27 cellular contexts compared by ENCODE assay signal in the genomic region with DNA sequence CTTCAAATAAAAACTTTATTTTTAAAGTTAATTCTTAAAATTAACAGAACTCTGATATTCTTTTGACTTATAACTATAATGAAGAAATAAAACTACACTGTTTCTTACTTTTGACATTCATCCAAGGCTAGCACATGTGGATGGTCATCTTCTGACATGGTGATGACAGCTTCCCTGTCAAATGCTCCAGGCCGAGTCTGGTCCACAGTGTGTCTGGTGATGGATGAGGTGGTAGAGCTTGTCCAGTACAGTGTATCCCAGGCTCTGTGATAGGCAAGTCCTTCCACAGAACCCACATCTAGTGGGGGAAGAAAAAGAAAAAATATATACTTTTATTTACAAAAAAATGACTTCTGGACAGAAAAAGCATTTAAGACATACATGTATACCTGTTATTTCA.
"Had no signal": no experiment of that assay in that cellular context is flagged by ENCODE, and none has a peak within 500 bp of the region (broad histone marks: within the 10 kb centered on the region; RNA-seq: fewer than 3 reads in every experiment).

No MANE protein-coding gene starts in this region.

- DNase-seq: activated B cell treated with CpG ODN at 0.5 μM for 24 hours; activated CD4-positive, alpha-beta memory T cell treated with anti-CD3 and anti-CD28 coated beads for 36 hours; activated CD4-positive, alpha-beta T cell treated with anti-CD3 and anti-CD28 coated beads for 36 hours; activated CD4-positive, alpha-beta T cell treated with anti-CD3 and anti-CD28 coated beads, Interleukin-2, amount 10 ng/mL, durations not matched to agents 24 days and 14 days; activated CD4-positive, CD25-positive, alpha-beta regulatory T cell treated with anti-CD3 and anti-CD28 coated beads, Interleukin-2, amount 50 U/mL, for 72 hours; activated CD8-positive, alpha-beta memory T cell treated with anti-CD3 and anti-CD28 coated beads, Interleukin-2, amount 50 U/mL, for 48 hours; activated gamma-delta T cell; activated naive CD4-positive, alpha-beta T cell; activated naive CD4-positive, alpha-beta T cell treated with anti-CD3 and anti-CD28 coated beads, Interleukin-2, amount 50 U/mL, for 16 hours; activated T-cell treated with anti-CD3 and anti-CD28 coated beads for 4 hours; activated T-cell treated with anti-CD3 and anti-CD28 coated beads, Interleukin-2, amount 50 U/mL, for 24 hours; activated T-cell treated with anti-CD3 and anti-CD28 coated beads, Interleukin-2, amount 50 U/mL, for 72 hours; amygdala; aorta; body of pancreas; caudate nucleus; cortex of kidney; effector CD8-positive, alpha-beta T cell; esophagus squamous epithelium; foreskin melanocyte; head of caudate nucleus; T-helper 1 cell; T-helper 17 cell; T1000; WERI-Rb-1 had no signal

- H3K4me3 ChIP-seq: body of pancreas, esophagus squamous epithelium had no signal

- H3K27ac Mint-ChIP-seq: activated B cell treated with CpG ODN at 0.5 μM for 24 hours; activated CD4-positive, alpha-beta memory T cell treated with anti-CD3 and anti-CD28 coated beads for 36 hours; activated CD4-positive, alpha-beta T cell treated with anti-CD3 and anti-CD28 coated beads for 36 hours; activated CD4-positive, alpha-beta T cell treated with anti-CD3 and anti-CD28 coated beads, Interleukin-2, amount 10 ng/mL, durations not matched to agents 24 days and 14 days; activated naive CD8-positive, alpha-beta T cell; activated T-cell treated with anti-CD3 and anti-CD28 coated beads, Interleukin-2, amount 50 U/mL, for 24 hours; activated T-cell treated with anti-CD3 and anti-CD28 coated beads, Interleukin-2, amount 50 U/mL, for 72 hours; T-helper 17 cell; T-helper 2 cell treated with Interferon-gamma antibody and Interleukin-4, amounts not matched to agents 5 μg/mL and 100 μg/mL, for 36 hours had no signal

- H3K4me1 Mint-ChIP-seq: activated B cell treated with CpG ODN at 0.5 μM for 24 hours; activated CD4-positive, alpha-beta T cell treated with anti-CD3 and anti-CD28 coated beads for 36 hours; activated CD4-positive, alpha-beta T cell treated with anti-CD3 and anti-CD28 coated beads, Interleukin-2, amount 10 ng/mL, durations not matched to agents 24 days and 14 days; T-helper 17 cell had no signal

- H3K36me3 Mint-ChIP-seq: activated CD4-positive, alpha-beta memory T cell treated with anti-CD3 and anti-CD28 coated beads for 36 hours; activated naive CD8-positive, alpha-beta T cell had no signal

- H3K27me3 Mint-ChIP-seq: activated B cell treated with CpG ODN at 0.5 μM for 24 hours; activated CD4-positive, alpha-beta memory T cell treated with anti-CD3 and anti-CD28 coated beads for 36 hours; activated CD4-positive, alpha-beta T cell treated with anti-CD3 and anti-CD28 coated beads for 36 hours; activated CD4-positive, alpha-beta T cell treated with anti-CD3 and anti-CD28 coated beads, Interleukin-2, amount 10 ng/mL, durations not matched to agents 24 days and 14 days; activated naive CD8-positive, alpha-beta T cell; activated T-cell treated with anti-CD3 and anti-CD28 coated beads, Interleukin-2, amount 50 U/mL, for 24 hours; T-helper 17 cell had no signal

- H3K9me3 Mint-ChIP-seq: activated B cell treated with CpG ODN at 0.5 μM for 24 hours; activated CD4-positive, alpha-beta T cell treated with anti-CD3 and anti-CD28 coated beads, Interleukin-2, amount 10 ng/mL, durations not matched to agents 24 days and 14 days had no signal

- ATAC-seq: activated CD4-positive, alpha-beta T cell treated with anti-CD3 and anti-CD28 coated beads for 36 hours; activated T-cell treated with anti-CD3 and anti-CD28 coated beads, Interleukin-2, amount 50 U/mL, for 72 hours; body of pancreas; T-helper 17 cell had no signal

- H3K4me3 Mint-ChIP-seq: activated B cell treated with CpG ODN at 0.5 μM for 24 hours; activated CD4-positive, alpha-beta memory T cell treated with anti-CD3 and anti-CD28 coated beads for 36 hours; activated CD4-positive, alpha-beta T cell treated with anti-CD3 and anti-CD28 coated beads for 36 hours; activated CD4-positive, alpha-beta T cell treated with anti-CD3 and anti-CD28 coated beads, Interleukin-2, amount 10 ng/mL, durations not matched to agents 24 days and 14 days; activated naive CD8-positive, alpha-beta T cell; activated T-cell treated with anti-CD3 and anti-CD28 coated beads, Interleukin-2, amount 50 U/mL, for 24 hours; activated T-cell treated with anti-CD3 and anti-CD28 coated beads, Interleukin-2, amount 50 U/mL, for 72 hours; T-helper 17 cell; T-helper 2 cell treated with Interferon-gamma antibody and Interleukin-4, amounts not matched to agents 5 μg/mL and 100 μg/mL, for 36 hours had no signal
